8 cellular contexts compared by ENCODE assay signal in the genomic region with DNA sequence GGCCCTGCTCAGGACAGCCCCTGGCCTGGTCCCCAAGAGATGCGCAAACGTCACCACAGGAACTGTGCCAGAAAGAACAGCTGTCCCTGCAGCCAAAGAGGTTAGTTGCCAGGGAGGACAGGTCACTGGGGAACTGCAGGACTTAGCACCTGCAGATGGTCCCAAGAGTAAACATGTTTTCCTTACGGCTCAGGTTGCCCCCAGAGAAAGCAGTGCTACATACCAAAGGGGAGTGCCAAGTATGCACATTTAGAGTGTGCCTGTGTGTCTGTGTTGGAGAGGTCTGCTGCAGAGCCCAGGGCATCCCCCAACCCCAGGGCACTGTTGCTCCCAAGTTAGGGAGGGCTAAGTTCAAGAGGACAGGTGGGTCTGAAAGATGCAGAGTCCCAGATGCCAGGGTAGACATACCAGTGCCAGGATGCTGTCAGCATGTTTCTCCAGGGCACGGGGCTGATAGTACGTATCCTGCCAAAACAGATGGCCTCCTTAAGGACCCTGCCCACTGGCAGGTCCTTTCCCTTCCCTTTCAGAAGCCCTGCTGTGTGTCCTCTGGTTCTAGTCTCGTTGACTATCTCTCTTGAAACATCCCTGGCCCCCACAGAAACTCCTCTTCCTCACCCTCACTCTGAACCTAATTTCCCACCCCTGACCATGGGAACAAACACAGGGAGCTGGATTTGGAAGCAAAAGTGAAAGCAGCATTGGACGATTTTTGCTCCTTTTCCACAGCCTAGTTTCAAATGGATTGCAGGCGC. TPM values are rescaled to one million over a fixed set of nuclear protein-coding genes. Genes with fewer than 3 reads are reported as not detected.
A peak's percentile ranks its signal among the peaks of the same experiment; 100 is the strongest.
DNase-seq lines count a peak whose midpoint lies in the region; ATAC-seq and TF ChIP-seq lines count a peak whose summit lies in the region.

No MANE protein-coding gene starts in this region.

- CTCF ChIA-PET in A673 (lab: Charles Lee), result no interaction called here
- CTCF ChIA-PET in HEK293 (lab: Yijun Ruan, JAX), result interaction anchor here (0.7 to 1.2 kb wide), 4 partner anchors 9 to 130 kb away, joined by 3 to 4 read pairs (median 4); no protein-coding TSS in a partner anchor

- peak overlapping the region; percentile 97 for H3K27ac ChIP-seq in A673 (ENCODE audit: low read depth, low read length, poor library complexity, severe bottlenecking)
- no peak overlapping the region; the same call in 1 of the 2 replicates for H3K27ac ChIP-seq in HEK293 (ENCODE audit: extremely low read depth, low read depth, low read length)
- peak overlapping the region; percentile 85 for H3K27ac ChIP-seq in VCaP
- H3K27ac ChIP-seq in heart left ventricle, result peak overlapping the region; percentile 90 to 100 (median 98)
- H3K27ac ChIP-seq in rectal smooth muscle tissue (ENCODE audit: low read depth, low read length), result peak overlapping the region; percentile 99

- TF ChIP-seq CTCF in A673 (conservative IDR thresholded peaks at IDR 0.05; ENCODE audit: low read depth, low read length) (no peak), HEK293 (tag by site-specific recombination; IDR thresholded peaks at IDR 0.05) (no peak), VCaP (conservative IDR thresholded peaks at IDR 0.05) (no peak), heart left ventricle (IDR thresholded peaks at IDR 0.05) (no peak)

- peak in 1 of 4 donors; percentile 8 for ATAC-seq in heart left ventricle
- no peak for ATAC-seq in GM21717 (IDR thresholded peaks at IDR 0.05; ENCODE audit: unreplicated experiment)

- H3K4me1 ChIP-seq in A673 (ENCODE audit: insufficient read depth, low read length, poor library complexity, severe bottlenecking) (peaks cover 7% of the 10 kb centered on the region), HEK293 (ENCODE audit: control insufficient read depth, insufficient read depth, low read length) (no peaks in the 10 kb centered on the region), heart left ventricle (peaks cover 3 to 38% (median 21%) of the 10 kb centered on the region in 12 donors), rectal smooth muscle tissue (ENCODE audit: control insufficient read depth, insufficient read depth, low read length) (peaks cover 9% of the 10 kb centered on the region)

- H3K9me3 ChIP-seq in A673 (ENCODE audit: low read depth, low read length, poor library complexity, severe bottlenecking) (no peaks in the 10 kb centered on the region), HEK293 (ENCODE audit: control insufficient read depth, insufficient read depth, low read depth, low read length) (no peaks in the 10 kb centered on the region), heart left ventricle (no peaks in the 10 kb centered on the region)

- POLR2A ChIA-PET in A673 (lab: Charles Lee; ENCODE audit: low non-redundant PET) (interaction anchor here (0.9 kb wide), 1 partner anchor 1093 kb away, joined by 3 read pairs; no protein-coding TSS in a partner anchor), HEK293 (lab: Yijun Ruan, JAX) (interaction anchor here (0.5 to 2.8 kb wide), 12 partner anchors 8 to 155 kb away, joined by 3 to 30 read pairs (median 10); a partner anchor contains a TSS)

- H3K27me3 ChIP-seq in A673 (replicated peaks; ENCODE audit: insufficient read depth, low read depth, low read length, poor library complexity) (no peaks in the 10 kb centered on the region), heart left ventricle (no peaks in the 10 kb centered on the region), rectal smooth muscle tissue (ENCODE audit: control insufficient read depth, insufficient read depth, low read length) (no peaks in the 10 kb centered on the region)

- TSS peak; percentile 57 for BruUV-seq in A673 (replicated peaks; lab: Mats Ljungman, UMichigan)

- intact Hi-C loops in A673 (cut with micrococcal nuclease; ENCODE audit: unreplicated experiment), result no loop called here
- intact Hi-C loops in heart left ventricle (cut with DNase I), result loop anchor here in 4 of 10 donors (2.0 to 5.0 kb wide), 3 partner anchors 27 to 130 kb away; a partner anchor contains a TSS

- peaks cover 4% of the 10 kb centered on the region for H3K36me3 ChIP-seq in A673 (ENCODE audit: insufficient read depth, low read length, poor library complexity, severe bottlenecking)
- H3K36me3 ChIP-seq in HEK293 (ENCODE audit: control insufficient read depth in 2 of 2, insufficient read depth in 1 of 2, low read length in 2 of 2), result peaks cover 4 to 17% of the 10 kb centered on the region in 2 experiments; a peak in 2 of 3 replicates
- peaks cover 0 to 43% (median 37%) of the 10 kb centered on the region in 9 donors for H3K36me3 ChIP-seq in heart left ventricle
- peaks cover 11% of the 10 kb centered on the region for H3K36me3 ChIP-seq in rectal smooth muscle tissue (ENCODE audit: control insufficient read depth, insufficient read depth, low read length)

- no peak for DNase-seq in A673 (ENCODE audit: low spot score)
- peak in 4 of 5 donors; percentile 39 to 65 (median 56) for DNase-seq in heart left ventricle
- no peak for DNase-seq in stimulated activated naive CD4-positive, alpha-beta T cell treated with Interleukin-2 at 50 U/mL for 16 hours (lab: John Stamatoyannopoulos, UW)
- DNase-seq in NCI-H2227 treated with DMSO at 0.1 percent for 48 hours (lab: John Stamatoyannopoulos, UW), result no peak

- H3K9ac ChIP-seq in rectal smooth muscle tissue (ENCODE audit: low read length), result peak overlapping the region; percentile 97

- no peak for TF ChIP-seq POLR2A in heart left ventricle (IDR thresholded peaks at IDR 0.05)

- 14 to 19% (median 16%) methylated on average over 8 of the region's 8 CpGs for whole genome bisulfite sequencing in heart left ventricle, 4 donors

- H3K4me3 ChIP-seq in A673 (ENCODE audit: low read depth, low read length, poor library complexity, severe bottlenecking) (peak overlapping the region; percentile 71), HEK293 (ENCODE audit: low read depth, low read length) (peak overlapping the region; percentile 63), heart left ventricle (peak overlapping the region; percentile 58 to 99 (median 78)), rectal smooth muscle tissue (ENCODE audit: low read length) (peak overlapping the region; percentile 89)

TF ChIP-seq in HEK293, 187 proteins besides CTCF, POLR2A, EP300 and RAD21 (continues in another document):
- TF ChIP-seq, protein P1, sequence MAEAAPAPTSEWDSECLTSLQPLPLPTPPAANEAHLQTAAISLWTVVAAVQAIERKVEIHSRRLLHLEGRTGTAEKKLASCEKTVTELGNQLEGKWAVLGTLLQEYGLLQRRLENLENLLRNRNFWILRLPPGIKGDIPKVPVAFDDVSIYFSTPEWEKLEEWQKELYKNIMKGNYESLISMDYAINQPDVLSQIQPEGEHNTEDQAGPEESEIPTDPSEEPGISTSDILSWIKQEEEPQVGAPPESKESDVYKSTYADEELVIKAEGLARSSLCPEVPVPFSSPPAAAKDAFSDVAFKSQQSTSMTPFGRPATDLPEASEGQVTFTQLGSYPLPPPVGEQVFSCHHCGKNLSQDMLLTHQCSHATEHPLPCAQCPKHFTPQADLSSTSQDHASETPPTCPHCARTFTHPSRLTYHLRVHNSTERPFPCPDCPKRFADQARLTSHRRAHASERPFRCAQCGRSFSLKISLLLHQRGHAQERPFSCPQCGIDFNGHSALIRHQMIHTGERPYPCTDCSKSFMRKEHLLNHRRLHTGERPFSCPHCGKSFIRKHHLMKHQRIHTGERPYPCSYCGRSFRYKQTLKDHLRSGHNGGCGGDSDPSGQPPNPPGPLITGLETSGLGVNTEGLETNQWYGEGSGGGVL (tag by site-specific recombination; IDR thresholded peaks at IDR 0.05), result no peak
- TF ChIP-seq, protein P2, sequence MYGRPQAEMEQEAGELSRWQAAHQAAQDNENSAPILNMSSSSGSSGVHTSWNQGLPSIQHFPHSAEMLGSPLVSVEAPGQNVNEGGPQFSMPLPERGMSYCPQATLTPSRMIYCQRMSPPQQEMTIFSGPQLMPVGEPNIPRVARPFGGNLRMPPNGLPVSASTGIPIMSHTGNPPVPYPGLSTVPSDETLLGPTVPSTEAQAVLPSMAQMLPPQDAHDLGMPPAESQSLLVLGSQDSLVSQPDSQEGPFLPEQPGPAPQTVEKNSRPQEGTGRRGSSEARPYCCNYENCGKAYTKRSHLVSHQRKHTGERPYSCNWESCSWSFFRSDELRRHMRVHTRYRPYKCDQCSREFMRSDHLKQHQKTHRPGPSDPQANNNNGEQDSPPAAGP (tag by site-specific recombination; IDR thresholded peaks at IDR 0.05), result no peak
- TF ChIP-seq ZNF777 (tag by site-specific recombination; IDR thresholded peaks at IDR 0.05; ENCODE audit: borderline replicate concordance), result no peak
- TF ChIP-seq GFI1B (tag by site-specific recombination; IDR thresholded peaks at IDR 0.05), result no peak
- TF ChIP-seq ZNF211 (tag by site-specific recombination; IDR thresholded peaks at IDR 0.05; ENCODE audit: low read depth), result no peak
- no peak for TF ChIP-seq ZNF837 (tag by site-specific recombination; IDR thresholded peaks at IDR 0.05)
- TF ChIP-seq ZNF501 (tag by site-specific recombination; IDR thresholded peaks at IDR 0.05), result no peak
- no peak for TF ChIP-seq KLF8 (tag by site-specific recombination; IDR thresholded peaks at IDR 0.05)
- TF ChIP-seq, protein P3, sequence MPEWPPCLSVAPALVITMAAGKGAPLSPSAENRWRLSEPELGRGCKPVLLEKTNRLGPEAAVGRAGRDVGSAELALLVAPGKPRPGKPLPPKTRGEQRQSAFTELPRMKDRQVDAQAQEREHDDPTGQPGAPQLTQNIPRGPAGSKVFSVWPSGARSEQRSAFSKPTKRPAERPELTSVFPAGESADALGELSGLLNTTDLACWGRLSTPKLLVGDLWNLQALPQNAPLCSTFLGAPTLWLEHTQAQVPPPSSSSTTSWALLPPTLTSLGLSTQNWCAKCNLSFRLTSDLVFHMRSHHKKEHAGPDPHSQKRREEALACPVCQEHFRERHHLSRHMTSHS (tag by site-specific recombination; IDR thresholded peaks at IDR 0.05), result no peak
- 0 out of 2 replicates have a peak, but pooled peaks have one; percentile 24 for TF ChIP-seq SCRT2 (tag by site-specific recombination; IDR thresholded peaks at IDR 0.05)

RNA-seq across cellular contexts. Expression of a gene that starts 1.3 kb away (rescaled TPM):
- 36.3 and 45.6 TPM in 2 replicates for total RNA-seq in A673 (2021)
- total RNA-seq in heart left ventricle, result 10 to 100 TPM; 24.2 to 54.7 (median 27.4) TPM
- polyA plus RNA-seq in heart left ventricle, result 10 to 100 TPM; 16.5 to 47.8 TPM

RNA-seq across cellular contexts. Expression of a gene that starts 4.8 kb away (rescaled TPM):
- total RNA-seq in A673 (2021), result not detected in 2 replicates
- total RNA-seq in heart left ventricle, result not detected
- polyA plus RNA-seq in heart left ventricle, result not detected

RNA-seq across cellular contexts. Expression of a gene that starts 13.3 kb away (rescaled TPM):
- total RNA-seq in A673 (2021) (not detected in 2 replicates), heart left ventricle (under 1 TPM in 1 of 9 donors, not detected in 8; 0.75 TPM)
- not detected for polyA plus RNA-seq in heart left ventricle

RNA-seq across cellular contexts. Expression of a gene that starts 19.7 kb away (rescaled TPM):
- 0.42 and 0.80 TPM in 2 replicates for total RNA-seq in A673 (2021)
- under 1 TPM in 1 of 9 donors, not detected in 8; 0.27 TPM for total RNA-seq in heart left ventricle
- not detected for polyA plus RNA-seq in heart left ventricle

RNA-seq across cellular contexts. Expression of a gene that starts 21.0 kb away (rescaled TPM):
- total RNA-seq in A673 (2021), result 3.9 and 6.8 TPM in 2 replicates
- total RNA-seq in heart left ventricle, result 1 to 10 TPM; 1.3 to 3.1 (median 2.2) TPM
- 1 to 10 TPM; 1.4 to 3.0 TPM for polyA plus RNA-seq in heart left ventricle

Comparison
In these comparisons a context has a peak if more than half of its experiments do, and no peak if none do; other contexts are left out.
1. DNase-seq: peak in heart left ventricle (4 of 5); none in A673 (single experiment), stimulated activated naive CD4-positive, alpha-beta T cell treated with Interleukin-2 at 50 U/mL for 16 hours (single experiment) and NCI-H2227 treated with DMSO at 0.1 percent for 48 hours (single experiment).
2. Peak in every context shown above with its lines, with median percentiles within 50 percentile points of each other: H3K4me3 ChIP-seq.